31 cellular contexts compared by ENCODE assay signal in genomic region chrX:72038868-72039267, GRCh38.
"Had no signal": no experiment of that assay in that cellular context is flagged by ENCODE, and none has a peak within 500 bp of the region (broad histone marks: within the 10 kb centered on the region; RNA-seq: fewer than 3 reads in every experiment).

No MANE protein-coding gene starts in this region.

- H3K27ac Mint-ChIP-seq: naive thymus-derived CD8-positive, alpha-beta T cell; natural killer cell treated with Interleukin-12 subunit alpha and Interleukin-12 subunit beta and Interleukin-15 and Interleukin-18, amount 100 ng/mL, for 72 hours; neural progenitor cell; progenitor cell of endocrine pancreas; stimulated activated memory B cell treated with anti-CD40 and anti-IgM and Interleukin-4, amounts not matched to agents 10 μg/mL and 1 μg/mL and 100 μg/mL, for 72 hours; stimulated activated naive CD8-positive, alpha-beta T cell treated with anti-CD3 and anti-CD28 coated beads, Interleukin-15, amount 100 ng/mL, for 72 hours; type B pancreatic cell had no signal

- H3K4me2 ChIP-seq: neural progenitor cell, smooth muscle cell had no signal

- H3K4me3 Mint-ChIP-seq: naive thymus-derived CD8-positive, alpha-beta T cell; natural killer cell treated with Interleukin-12 subunit alpha and Interleukin-12 subunit beta and Interleukin-15 and Interleukin-18, amount 100 ng/mL, for 72 hours; neural progenitor cell; stimulated activated memory B cell treated with anti-CD40 and anti-IgM and Interleukin-4, amounts not matched to agents 10 μg/mL and 1 μg/mL and 100 μg/mL, for 72 hours; stimulated activated naive CD8-positive, alpha-beta T cell treated with anti-CD3 and anti-CD28 coated beads, Interleukin-15, amount 100 ng/mL, for 72 hours; type B pancreatic cell had no signal

- H3K4me3 ChIP-seq: neural progenitor cell, ovary, psoas muscle, skin epidermis, smooth muscle cell, spleen, suprapubic skin, testis, tibial artery, transverse colon, upper lobe of right lung, uterus had no signal

- H3K4me1 ChIP-seq: neural progenitor cell, psoas muscle, spleen, suprapubic skin, testis had no signal

- H3K36me3 Mint-ChIP-seq: type B pancreatic cell had no signal

- H3K9me3 ChIP-seq: ovary, psoas muscle, suprapubic skin, testis, transverse colon, upper lobe of right lung, uterus had no signal

- H3K9ac ChIP-seq: neural progenitor cell, parathyroid adenoma had no signal

- DNase-seq: naive thymus-derived CD8-positive, alpha-beta T cell; occipital lobe; ovary; posterior cingulate gyrus; psoas muscle; right cardiac atrium; spleen; stimulated activated CD4-positive, alpha-beta T cell treated with anti-CD3 and anti-CD28 coated beads, Interleukin-12 subunit alpha, Interleukin-12 subunit beta, amount 100 ng/mL, for 4 hours; stimulated activated CD4-positive, alpha-beta T cell treated with anti-CD3 and anti-CD28 coated beads, Interleukin-1b, Interleukin-23, amount 100 ng/mL, for 48 hours; stimulated activated CD4-positive, alpha-beta T cell treated with anti-CD3 and anti-CD28 coated beads, Interleukin-4, amount 100 ng/mL, for 1 hour; stimulated activated CD4-positive, alpha-beta T cell treated with anti-CD3 and anti-CD28 coated beads, Interleukin-4, amount 100 ng/mL, for 4 hours; stimulated activated CD8-positive, alpha-beta memory T cell treated with anti-CD3 and anti-CD28 coated beads, Interleukin-4, amount 100 ng/mL, for 48 hours; stimulated activated naive CD4-positive, alpha-beta T cell; stimulated activated naive CD8-positive, alpha-beta T cell treated with anti-CD3 and anti-CD28 coated beads, Interleukin-15, amount 100 ng/mL, for 72 hours; stimulated activated naive CD8-positive, alpha-beta T cell treated with anti-CD3 and anti-CD28 coated beads, Interleukin-15, Interleukin-2, amounts not matched to agents 100 U/mL and 50 U/mL, for 24 hours; substantia nigra; testis; tibial artery; transverse colon; upper lobe of right lung; uterus had no signal

- H3K27ac ChIP-seq: neural progenitor cell, ovary, parathyroid adenoma, psoas muscle, skin epidermis, spleen, suprapubic skin, testis, tibial artery, transverse colon, upper lobe of right lung had no signal

- ATAC-seq: naive thymus-derived CD8-positive, alpha-beta T cell; natural killer cell treated with Interleukin-12 subunit alpha and Interleukin-12 subunit beta and Interleukin-15 and Interleukin-18, amount 100 ng/mL, for 72 hours; psoas muscle; right cardiac atrium; sciatic nerve; stimulated activated memory B cell treated with anti-CD40 and anti-IgM and Interleukin-4, amounts not matched to agents 10 μg/mL and 1 μg/mL and 100 μg/mL, for 72 hours; stimulated activated naive CD8-positive, alpha-beta T cell treated with anti-CD3 and anti-CD28 coated beads, Interleukin-15, amount 100 ng/mL, for 72 hours; stimulated activated naive CD8-positive, alpha-beta T cell treated with anti-CD3 and anti-CD28 coated beads, Interleukin-15, Interleukin-2, amounts not matched to agents 100 U/mL and 50 U/mL, for 24 hours; upper lobe of right lung had no signal

- H3K27me3 ChIP-seq: neural progenitor cell, ovary, suprapubic skin, testis, tibial artery, transverse colon, upper lobe of right lung had no signal

- H3K4me1 Mint-ChIP-seq: stimulated activated memory B cell treated with anti-CD40 and anti-IgM and Interleukin-4, amounts not matched to agents 10 μg/mL and 1 μg/mL and 100 μg/mL, for 72 hours; stimulated activated naive CD8-positive, alpha-beta T cell treated with anti-CD3 and anti-CD28 coated beads, Interleukin-15, amount 100 ng/mL, for 72 hours had no signal

- H3K36me3 ChIP-seq: neural progenitor cell, ovary, spleen, suprapubic skin, tibial artery, transverse colon, upper lobe of right lung, uterus had no signal

- H2AFZ ChIP-seq: neural progenitor cell, parathyroid adenoma had no signal

- H3K27me3 Mint-ChIP-seq: progenitor cell of endocrine pancreas, type B pancreatic cell had no signal

- H3K9me3 Mint-ChIP-seq: natural killer cell treated with Interleukin-12 subunit alpha and Interleukin-12 subunit beta and Interleukin-15 and Interleukin-18, amount 100 ng/mL, for 72 hours; stimulated activated naive CD8-positive, alpha-beta T cell treated with anti-CD3 and anti-CD28 coated beads, Interleukin-15, amount 100 ng/mL, for 72 hours had no signal
